9 cellular contexts compared by ENCODE assay signal in the genomic region with DNA sequence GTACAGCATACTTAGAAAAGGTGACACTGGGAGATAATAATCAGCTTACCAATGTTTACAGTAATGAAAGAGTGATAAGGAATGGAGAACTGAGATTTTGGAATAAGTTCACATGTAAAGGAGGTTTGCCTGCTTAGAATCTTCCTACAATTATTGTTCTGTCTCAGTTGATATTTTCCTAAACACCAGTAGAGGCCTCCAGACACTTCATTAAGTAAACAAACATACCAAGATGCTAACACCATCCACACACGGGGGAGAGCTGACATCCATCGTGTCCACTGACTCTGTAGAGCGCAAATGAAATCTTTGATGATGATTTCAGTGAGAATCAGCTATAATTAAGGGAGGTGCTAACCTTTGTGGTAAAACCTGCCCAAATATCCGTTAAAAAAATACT.
DNase-seq lines count a peak whose midpoint lies in the region; ATAC-seq and TF ChIP-seq lines count a peak whose summit lies in the region.
"Had no signal": no experiment of that assay in that cellular context is flagged by ENCODE, and none has a peak within 500 bp of the region (broad histone marks: within the 10 kb centered on the region; RNA-seq: fewer than 3 reads in every experiment).

No MANE protein-coding gene starts in this region.

- in situ Hi-C loops in astrocyte of the cerebellum (cut with HindIII; ENCODE audit: low sequenced_read_pairs): no loop called here

- DNase-seq in Ammon's horn (ENCODE audit: low spot score) (peak; percentile 68), astrocyte of the cerebellum (ENCODE audit: low read depth) (peak; percentile 9), kidney glomerular epithelial cell (lab: John Stamatoyannopoulos, UW) (peak; percentile 32), T-helper 17 cell (no peak), HuH-7.5 (ENCODE audit: low spot score) (no peak), T-helper 2 cell (no peak)

- peak; percentile 66 for TF ChIP-seq RAD21 in Ishikawa (IDR thresholded peaks at IDR 0.05; ENCODE audit: low read depth)

- H3K27ac Mint-ChIP-seq in T-helper 17 cell: no peak overlapping the region
- H3K27ac Mint-ChIP-seq: activated naive CD4-positive, alpha-beta T cell treated with anti-CD3 and anti-CD28 coated beads, Interleukin-2, amount 50 U/mL, for 24 hours had no signal

- no peaks in the 10 kb centered on the region for H3K27me3 Mint-ChIP-seq in T-helper 17 cell
- H3K27me3 Mint-ChIP-seq: activated naive CD4-positive, alpha-beta T cell treated with anti-CD3 and anti-CD28 coated beads, Interleukin-2, amount 50 U/mL, for 24 hours had no signal

- H3K4me3 Mint-ChIP-seq in T-helper 17 cell: no peak overlapping the region
- H3K4me3 Mint-ChIP-seq: activated naive CD4-positive, alpha-beta T cell treated with anti-CD3 and anti-CD28 coated beads, Interleukin-2, amount 50 U/mL, for 24 hours had no signal

- H3K4me3 ChIP-seq in astrocyte of the cerebellum (ENCODE audit: low read depth, low read length): no peak overlapping the region

- no peaks in the 10 kb centered on the region for H3K9me3 ChIP-seq in T-helper 17 cell (ENCODE audit: control insufficient read depth, low read length, poor library complexity, severe bottlenecking)

- TF ChIP-seq EP300 in Ishikawa (IDR thresholded peaks at IDR 0.05; ENCODE audit: borderline replicate concordance): no peak

- H3K36me3 Mint-ChIP-seq in T-helper 17 cell (ENCODE audit: low read depth): no peaks in the 10 kb centered on the region
- H3K36me3 Mint-ChIP-seq: activated naive CD4-positive, alpha-beta T cell treated with anti-CD3 and anti-CD28 coated beads, Interleukin-2, amount 50 U/mL, for 24 hours had no signal

- no peak for ATAC-seq in T-helper 17 cell
- ATAC-seq in HG02973 (IDR thresholded peaks at IDR 0.05; ENCODE audit: unreplicated experiment): no peak

- no peaks in the 10 kb centered on the region for H3K4me1 Mint-ChIP-seq in T-helper 17 cell
- H3K4me1 Mint-ChIP-seq: activated naive CD4-positive, alpha-beta T cell treated with anti-CD3 and anti-CD28 coated beads, Interleukin-2, amount 50 U/mL, for 24 hours had no signal

- peak; percentile 34 for TF ChIP-seq CTCF in astrocyte of the cerebellum (IDR thresholded peaks at IDR 0.05; ENCODE audit: low read depth, low read length, missing control alignments)

TF ChIP-seq in Ishikawa, 13 proteins besides CTCF, POLR2A, EP300 and RAD21:
- TF ChIP-seq TAF1 (IDR thresholded peaks at IDR 0.05; ENCODE audit: low read depth) (no peak), NFIC (IDR thresholded peaks at IDR 0.05) (no peak), YY1 (IDR thresholded peaks at IDR 0.05; ENCODE audit: low read depth) (no peak)

Comparison
In these comparisons a context has a peak if more than half of its experiments do, and no peak if none do; other contexts are left out.
1. DNase-seq: peak in Ammon's horn (single experiment), astrocyte of the cerebellum (single experiment) and kidney glomerular epithelial cell (single experiment); none in T-helper 17 cell (0 of 3), HuH-7.5 (single experiment) and T-helper 2 cell (0 of 5).